In genomic region chr9:127698985-127699670, GRCh38 we compare ENCODE assay signal across 8 cellular contexts. TPM values are rescaled to one million over a fixed set of nuclear protein-coding genes. Genes with fewer than 3 reads are reported as not detected.
DNase-seq lines count a peak whose midpoint lies in the region; ATAC-seq, FAIRE-seq and TF ChIP-seq lines count a peak whose summit lies in the region.

No MANE protein-coding gene starts in this region.

- no peak for TF ChIP-seq EP300 in Ishikawa (IDR thresholded peaks at IDR 0.05; ENCODE audit: borderline replicate concordance)

- H3K36me3 ChIP-seq in BLaER1 (peaks cover 6% of the 10 kb centered on the region; the same call in 1 of the 2 replicates), small intestine (ENCODE audit: control insufficient read depth in 2 of 2, insufficient read depth in 2 of 2, low read length in 2 of 2) (no peaks in the 10 kb centered on the region)

- peaks cover 14% of the 10 kb centered on the region for H3K4me1 Mint-ChIP-seq in central memory CD8-positive, alpha-beta T cell

- peak overlapping the region; percentile 18; the same call in 1 of the 2 replicates for H3K4me2 ChIP-seq in BLaER1

- H3K9me3 ChIP-seq in BLaER1 = peaks cover 5% of the 10 kb centered on the region; the same call in 1 of the 2 replicates
- no peaks in the 10 kb centered on the region for H3K9me3 ChIP-seq in small intestine (ENCODE audit: control insufficient read depth, low read depth)

- H3K4me3 Mint-ChIP-seq in central memory CD8-positive, alpha-beta T cell = peak overlapping the region; percentile 79

- no peaks in the 10 kb centered on the region for H3K27me3 Mint-ChIP-seq in central memory CD8-positive, alpha-beta T cell

- no peaks in the 10 kb centered on the region for H3K9me3 Mint-ChIP-seq in central memory CD8-positive, alpha-beta T cell

- H3K27ac Mint-ChIP-seq in central memory CD8-positive, alpha-beta T cell (ENCODE audit: low read depth) = peak overlapping the region; percentile 76

- WGBS in small intestine, 3 donors = 12 to 21% (median 14%) methylated on average over 41 of the region's 41 CpGs

- H3K27me3 ChIP-seq in BLaER1 (peaks cover 8% of the 10 kb centered on the region; the same call in 1 of the 2 replicates), small intestine (ENCODE audit: control insufficient read depth in 2 of 2, insufficient read depth in 2 of 2, low read length in 2 of 2) (no peaks in the 10 kb centered on the region)

- DNase-seq in activated CD4-positive, alpha-beta T cell treated with anti-CD3 and anti-CD28 coated beads for 1 hour = peak; percentile 72
- DNase-seq in central memory CD8-positive, alpha-beta T cell (ENCODE audit: low spot score in 2 of 2) = peak; percentile 69 to 74
- DNase-seq in inferior parietal cortex (ENCODE audit: extremely low spot score) = peak; percentile 97
- DNase-seq in small intestine = peak; percentile 92
- no peak for DNase-seq in glomerular visceral epithelial cell (ENCODE audit: extremely low spot score)

- no peak for TF ChIP-seq RAD21 in Ishikawa (IDR thresholded peaks at IDR 0.05; ENCODE audit: low read depth)

- H3K4me3 ChIP-seq in BLaER1 = no peak overlapping the region
- peak overlapping the region in 1 of 2 donors; percentile 13 for H3K4me3 ChIP-seq in small intestine (ENCODE audit: low read depth in 1 of 2, low read length in 2 of 2)

- H4K20me1 ChIP-seq in BLaER1 = no peaks in the 10 kb centered on the region

- no peaks in the 10 kb centered on the region for H3K4me1 ChIP-seq in BLaER1
- H3K4me1 ChIP-seq in small intestine (ENCODE audit: control insufficient read depth in 2 of 2, insufficient read depth in 1 of 2, low read depth in 1 of 2, low read length in 1 of 2) = no peaks in the 10 kb centered on the region

- no peak overlapping the region for H3K9ac ChIP-seq in BLaER1

- ATAC-seq in GM19468 (IDR thresholded peaks at IDR 0.05; ENCODE audit: extremely low read depth, unreplicated experiment) = peak; percentile 84
- ATAC-seq in central memory CD8-positive, alpha-beta T cell (replicated peaks; ENCODE audit: extremely low read depth, poor library complexity, severe bottlenecking) = peak; percentile 97

- H3K27ac ChIP-seq in BLaER1 (no peak overlapping the region), small intestine (ENCODE audit: low read depth in 1 of 2, low read length in 1 of 2) (peak overlapping the region; percentile 28 to 85)

- no peak for FAIRE-seq in small intestine (lab: Jason Lieb, UNC)

- peaks cover 6% of the 10 kb centered on the region for H3K36me3 Mint-ChIP-seq in central memory CD8-positive, alpha-beta T cell (ENCODE audit: insufficient read depth)

TF ChIP-seq in Ishikawa, 13 proteins besides CTCF, POLR2A, EP300 and RAD21:
- TF ChIP-seq CREB1 (IDR thresholded peaks at IDR 0.05; ENCODE audit: low read depth) (no peak), TAF1 (IDR thresholded peaks at IDR 0.05; ENCODE audit: low read depth) (peak; percentile 2; the same call in 1 of the 2 replicates), FOXM1 (IDR thresholded peaks at IDR 0.05; ENCODE audit: borderline replicate concordance, low read depth) (no peak), CEBPB (IDR thresholded peaks at IDR 0.05) (no peak), REST (IDR thresholded peaks at IDR 0.05; ENCODE audit: low read depth) (no peak), EGR1 (IDR thresholded peaks at IDR 0.05) (no peak), NFIC (IDR thresholded peaks at IDR 0.05) (no peak), MAX (IDR thresholded peaks at IDR 0.05) (peak; percentile 97), TEAD4 (IDR thresholded peaks at IDR 0.05) (no peak), YY1 (IDR thresholded peaks at IDR 0.05; ENCODE audit: low read depth) (no peak), ZBTB7A (IDR thresholded peaks at IDR 0.05; ENCODE audit: low read depth) (no peak), TCF12 (IDR thresholded peaks at IDR 0.05; ENCODE audit: low read depth) (0 out of 2 replicates have a peak, but pooled peaks have one; percentile 50), USF1 (IDR thresholded peaks at IDR 0.05) (peak; percentile 72)
TF ChIP-seq in Ishikawa: peak in this region for 4.

RNA-seq across cellular contexts. Expression of gene CFAP157, which starts 7.7 kb away (rescaled TPM):
- under 1 TPM in 1 of 3 donors, not detected in 2; 0.12 TPM for polyA plus RNA-seq in small intestine

RNA-seq across cellular contexts. Expression of gene PTRH1, which starts 16.3 kb away (rescaled TPM):
- polyA plus RNA-seq in small intestine = 10 to 100 TPM in 2 of 3 donors, 1 to 10 TPM in 1; 3.4 to 16.8 (median 13.0) TPM

RNA-seq across cellular contexts. Expression of gene TTC16, which starts 16.8 kb away (rescaled TPM):
- polyA plus RNA-seq in small intestine = under 1 TPM in 1 of 3 donors, not detected in 2; 0.01 TPM

RNA-seq across cellular contexts. Expression of gene TOR2A, which starts 36.0 kb away (rescaled TPM):
- 10 to 100 TPM; 13.2 to 24.0 (median 23.8) TPM for polyA plus RNA-seq in small intestine
